14 cellular contexts compared by ENCODE assay signal in genomic region chr12:106897082-106897481, GRCh38. TPM values are rescaled to one million over a fixed set of nuclear protein-coding genes. Genes with fewer than 3 reads are reported as not detected.
DNase-seq lines count a peak whose midpoint lies in the region; ATAC-seq and TF ChIP-seq lines count a peak whose summit lies in the region.
"Had no signal": no experiment of that assay in that cellular context is flagged by ENCODE, and none has a peak within 500 bp of the region (broad histone marks: within the 10 kb centered on the region; RNA-seq: fewer than 3 reads in every experiment).

No MANE protein-coding gene starts in this region.

- H3K4me1 Mint-ChIP-seq in HFFc6 (ENCODE audit: low read depth), result peaks cover 16% of the 10 kb centered on the region

- no peak overlapping the region for H3K27ac ChIP-seq in tibial artery
- no peak overlapping the region for H3K27ac ChIP-seq in aorta (ENCODE audit: low read depth in 1 of 2, low read length in 2 of 2)
- H3K27ac ChIP-seq in gastroesophageal sphincter, result no peak overlapping the region
- H3K27ac ChIP-seq: heart right ventricle, SK-N-MC had no signal

- H3K9me3 Mint-ChIP-seq in HFFc6, result no peaks in the 10 kb centered on the region

- no peaks in the 10 kb centered on the region for H3K27me3 ChIP-seq in tibial artery
- no peaks in the 10 kb centered on the region for H3K27me3 ChIP-seq in aorta (ENCODE audit: control insufficient read depth in 1 of 2, insufficient read depth in 2 of 2, low read length in 1 of 2)
- H3K27me3 ChIP-seq in gastroesophageal sphincter, result peaks cover 3% of the 10 kb centered on the region

- WGBS in aorta, 2 donors, result 76 to 81% methylated on average over 6 of the region's 6 CpGs
- 65 to 80% methylated on average over 2 to 3 of the region's 6 CpGs for WGBS in gastroesophageal sphincter (ENCODE audit: low coverage in 1 of 2), 2 donors

- peak; percentile 25; the same call in 1 of the 2 replicates for TF ChIP-seq CTCF in HFFc6 (IDR thresholded peaks at IDR 0.05)
- no peak for TF ChIP-seq CTCF in fibroblast of villous mesenchyme (IDR thresholded peaks at IDR 0.05; ENCODE audit: insufficient read depth, low read depth, low read length)
- no peak for TF ChIP-seq CTCF in tibial artery (IDR thresholded peaks at IDR 0.05)
- no peak for TF ChIP-seq CTCF in gastroesophageal sphincter (IDR thresholded peaks at IDR 0.05)

- DNase-seq in COLO668 (lab: John Stamatoyannopoulos, UW; ENCODE audit: unreplicated experiment) (peak; percentile 41), HFFc6 (peak; percentile 23), RPMI7951 (ENCODE audit: low read depth) (peak; percentile 18), fibroblast of villous mesenchyme (ENCODE audit: low read depth) (peak; percentile 25), tibial artery (no peak), aorta (no peak)
- DNase-seq in central memory CD4-positive, alpha-beta T cell, result no peak
- DNase-seq: activated CD4-positive, CD25-positive, alpha-beta regulatory T cell; CD8-positive, alpha-beta T cell; effector memory CD4-positive, alpha-beta T cell; heart right ventricle; small intestine had no signal

- peaks cover 8% of the 10 kb centered on the region for H3K27me3 Mint-ChIP-seq in HFFc6 (ENCODE audit: insufficient read depth)

- H3K4me3 ChIP-seq in fibroblast of villous mesenchyme (ENCODE audit: low read depth, low read length), result no peak overlapping the region
- H3K4me3 ChIP-seq in tibial artery, result no peak overlapping the region
- H3K4me3 ChIP-seq in aorta (ENCODE audit: low read length in 2 of 2), result no peak overlapping the region
- H3K4me3 ChIP-seq in gastroesophageal sphincter, result no peak overlapping the region
- H3K4me3 ChIP-seq: heart right ventricle, SK-N-MC had no signal

- H3K36me3 Mint-ChIP-seq in HFFc6 (ENCODE audit: low read depth), result no peaks in the 10 kb centered on the region
- H3K36me3 Mint-ChIP-seq: CD8-positive, alpha-beta T cell had no signal

- no peak for ATAC-seq in aorta (ENCODE audit: low FRiP score)
- ATAC-seq in gastroesophageal sphincter, result no peak
- ATAC-seq: CD8-positive, alpha-beta T cell; heart right ventricle had no signal

- H3K4me3 Mint-ChIP-seq in HFFc6, result no peak overlapping the region
- H3K4me3 Mint-ChIP-seq: CD8-positive, alpha-beta T cell had no signal

- TF ChIP-seq EP300 in gastroesophageal sphincter (IDR thresholded peaks at IDR 0.05), result no peak

- no peak overlapping the region; the same call in 1 of the 2 replicates for H3K27ac Mint-ChIP-seq in HFFc6
- H3K27ac Mint-ChIP-seq: CD8-positive, alpha-beta T cell had no signal

- intact Hi-C loops in tibial artery (cut with DNase I; ENCODE audit: low total_unique reads) (no loop called here), aorta (cut with DNase I) (no loop called here)

- H3K36me3 ChIP-seq in tibial artery, result no peaks in the 10 kb centered on the region
- no peaks in the 10 kb centered on the region for H3K36me3 ChIP-seq in aorta (ENCODE audit: control insufficient read depth in 1 of 2, insufficient read depth in 2 of 2, low read length in 1 of 2)
- H3K36me3 ChIP-seq in gastroesophageal sphincter, result no peaks in the 10 kb centered on the region
- H3K36me3 ChIP-seq: heart right ventricle had no signal

- H3K4me1 ChIP-seq in tibial artery, result no peaks in the 10 kb centered on the region
- H3K4me1 ChIP-seq in aorta (ENCODE audit: control insufficient read depth in 1 of 2, insufficient read depth in 2 of 2, low read length in 2 of 2), result no peaks in the 10 kb centered on the region
- H3K4me1 ChIP-seq in gastroesophageal sphincter, result no peaks in the 10 kb centered on the region
- H3K4me1 ChIP-seq: heart right ventricle had no signal

- no peaks in the 10 kb centered on the region for H3K9me3 ChIP-seq in tibial artery
- H3K9me3 ChIP-seq in aorta (ENCODE audit: control insufficient read depth, low read length), result no peaks in the 10 kb centered on the region
- H3K9me3 ChIP-seq in gastroesophageal sphincter, result no peaks in the 10 kb centered on the region
- H3K9me3 ChIP-seq: heart right ventricle had no signal

- TF ChIP-seq POLR2A in gastroesophageal sphincter (IDR thresholded peaks at IDR 0.05), result no peak

RNA-seq across cellular contexts. Expression of gene TMEM263, which starts 58.6 kb away (rescaled TPM):
- 100 to 1,000 TPM; 157 to 188 (median 167) TPM for total RNA-seq in HFFc6 (2021; fragmentation: NEBNext Ultra II Directional; extraction: Animal tissue kit (Norgen Biotek cat#: 25700))
- 48.6 and 60.6 TPM in 2 replicates for total RNA-seq in RPMI7951 (2014; rRNA removed; shearing (Covaris generic))
- 116 and 194 TPM in 2 replicates for total RNA-seq in fibroblast of villous mesenchyme
- 10 to 100 TPM; 55.5 to 78.9 TPM for total RNA-seq in aorta
- polyA plus RNA-seq in aorta, result 10 to 100 TPM; 30.2 to 40.2 TPM
- 10 to 100 TPM; 36.1 to 48.1 (median 42.0) TPM for total RNA-seq in gastroesophageal sphincter

Comparison
In these comparisons a context has a peak if more than half of its experiments do, and no peak if none do; other contexts are left out.
1. DNase-seq: peak in COLO668 (single experiment), HFFc6 (single experiment), RPMI7951 (single experiment) and fibroblast of villous mesenchyme (single experiment); none in tibial artery (0 of 2), central memory CD4-positive, alpha-beta T cell (single experiment) and aorta (0 of 2).